Comparison of ENCODE assay signal across 13 cellular contexts in the genomic region with DNA sequence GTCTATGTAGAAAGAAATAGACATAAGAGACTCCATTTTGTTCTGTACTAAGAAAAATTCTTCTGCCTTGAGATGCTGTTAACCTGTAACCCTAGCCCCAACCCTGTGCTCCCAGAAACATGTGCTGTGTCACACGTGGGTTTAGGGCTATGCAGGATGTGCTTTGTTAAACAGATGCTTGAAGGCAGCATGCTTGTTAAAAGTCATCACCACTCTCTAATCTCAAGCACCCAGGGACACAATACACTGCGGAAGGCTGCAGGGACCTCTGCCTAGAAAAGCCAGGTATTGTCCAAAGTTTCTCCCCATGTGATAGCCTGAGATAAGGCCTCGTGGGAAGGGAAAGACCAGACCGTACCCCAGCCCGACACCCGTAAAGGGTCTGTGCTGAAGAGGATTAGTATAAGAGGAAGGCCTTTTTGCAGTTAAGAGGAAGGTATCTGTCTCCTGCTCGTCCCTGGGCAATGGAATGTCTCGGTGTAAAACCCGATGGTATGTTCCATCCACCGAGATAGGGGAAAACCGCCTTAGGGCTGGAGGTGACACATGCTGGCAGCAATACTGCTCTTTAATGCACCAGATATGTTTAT. TPM values are rescaled to one million over a fixed set of nuclear protein-coding genes. Genes with fewer than 3 reads are reported as not detected.
DNase-seq lines count a peak whose midpoint lies in the region; FAIRE-seq and TF ChIP-seq lines count a peak whose summit lies in the region.
"Not testable (repeated sequence)": the region's sequence is repeated elsewhere in the genome, so short reads cannot be mapped to it uniquely, and the experiment has no call there.
"Had no signal": no experiment of that assay in that cellular context is flagged by ENCODE, and none has a peak within 500 bp of the region (broad histone marks: within the 10 kb centered on the region; RNA-seq: fewer than 3 reads in every experiment).

No MANE protein-coding gene starts in this region.

- not testable (repeated sequence) for H2BK12ac ChIP-seq in H1 (ENCODE audit: low read depth, low read length); neuronal stem cell (ENCODE audit: low read length)

- TF ChIP-seq POLR2A in H1 (IDR thresholded peaks at IDR 0.05; ENCODE audit: control extremely low read depth in 1 of 2, low read depth in 2 of 2, low read length in 2 of 2) = not testable (repeated sequence)

- not testable (repeated sequence) for H2BK120ac ChIP-seq in H1 (replicated peaks; ENCODE audit: low read depth, low read length); neuronal stem cell (ENCODE audit: low read depth, low read length)

- H2BK15ac ChIP-seq in H1 (ENCODE audit: low read length); neuronal stem cell (ENCODE audit: low read length): not testable (repeated sequence)

- H4K91ac ChIP-seq in H1 (replicated peaks; ENCODE audit: insufficient read length, low read length); neuronal stem cell (ENCODE audit: low read depth, low read length, poor library complexity): not testable (repeated sequence)

- not testable (repeated sequence) for FAIRE-seq in H1 (lab: Jason Lieb, UNC)

- H2AK5ac ChIP-seq in H1 (ENCODE audit: low read depth, low read length); neuronal stem cell (ENCODE audit: low read depth, low read length): not testable (repeated sequence)

- not testable (repeated sequence) for H2BK5ac ChIP-seq in H1 (ENCODE audit: low read depth, low read length); neuronal stem cell (ENCODE audit: low read length)

- not testable (repeated sequence) for H3K18ac ChIP-seq in H1 (ENCODE audit: extremely low read depth, low read length); neuronal stem cell (ENCODE audit: low read length)

- H4K5ac ChIP-seq in H1 (ENCODE audit: insufficient read length, low read depth, low read length) = not testable (repeated sequence)

- POLR2A ChIA-PET in H1 (lab: Charles Lee; ENCODE audit: partially characterized antibody) = not testable (repeated sequence)

- not testable (repeated sequence) for TF ChIP-seq EP300 in H1 (IDR thresholded peaks at IDR 0.05; ENCODE audit: borderline replicate concordance in 1 of 2, low read depth in 2 of 2, low read length in 2 of 2)

- H3K4me1 ChIP-seq in OCI-LY1 (ENCODE audit: insufficient read depth, low read length, severe bottlenecking) = peaks cover 23% of the 10 kb centered on the region
- H3K4me1 ChIP-seq in H1 (replicated peaks in 1 of 4; ENCODE audit: control insufficient read depth in 3 of 4, insufficient read depth in 4 of 4, low read length in 3 of 4); neuronal stem cell (ENCODE audit: control insufficient read depth in 2 of 2, insufficient read depth in 1 of 2, low read depth in 1 of 2, low read length in 2 of 2): not testable (repeated sequence)

- H3K4ac ChIP-seq in H1 (replicated peaks; ENCODE audit: insufficient read length, low read depth, low read length); neuronal stem cell (ENCODE audit: low read length): not testable (repeated sequence)

- H3K79me1 ChIP-seq in H1 (ENCODE audit: low read depth, low read length); neuronal stem cell (ENCODE audit: low read depth, low read length): not testable (repeated sequence)

- H3K79me2 ChIP-seq in OCI-LY1 (ENCODE audit: insufficient read depth, low read length); H1 (ENCODE audit: control insufficient read depth in 1 of 2, insufficient read depth in 2 of 2, low read length in 2 of 2): not testable (repeated sequence)

- H3K23me2 ChIP-seq in H1 (ENCODE audit: low read depth, low read length) = not testable (repeated sequence)

- H3K4me2 ChIP-seq in OCI-LY1 (ENCODE audit: low read length); H1 (ENCODE audit: insufficient read depth in 1 of 2, low read depth in 2 of 2, low read length in 2 of 2); neuronal stem cell (ENCODE audit: insufficient read depth, low read length, poor library complexity, severe bottlenecking): not testable (repeated sequence)

- not testable (repeated sequence) for H3F3A ChIP-seq in OCI-LY1 (ENCODE audit: insufficient read depth, low read length)

- not testable (repeated sequence) for H3K4me3 ChIP-seq in OCI-LY1 (ENCODE audit: low read depth, low read length, poor library complexity, severe bottlenecking); H1 (ENCODE audit: extremely low read depth in 1 of 4, insufficient read depth in 2 of 4, low read depth in 3 of 4, low read length in 4 of 4); neuronal stem cell (ENCODE audit: low read length in 2 of 2)

- DNase-seq in ELR (ENCODE audit: low read depth) (peak; percentile 1), RPMI7951 (ENCODE audit: low read depth) (peak; percentile 18), islet precursor cell (peak; percentile 90)
- DNase-seq in H1 (ENCODE audit: low read depth in 1 of 2, low spot score in 2 of 2); neuronal stem cell (ENCODE audit: low spot score): not testable (repeated sequence)

- CTCF ChIA-PET in H1 (lab: Charles Lee; ENCODE audit: partially characterized antibody) = not testable (repeated sequence)

- peak overlapping the region; percentile 62 for H3K27ac ChIP-seq in OCI-LY1 (ENCODE audit: low read depth, low read length, poor library complexity, severe bottlenecking)
- not testable (repeated sequence) for H3K27ac ChIP-seq in H1 (ENCODE audit: low read depth, low read length); neuronal stem cell (replicated peaks; ENCODE audit: low read length)

- H2BK20ac ChIP-seq in H1 (ENCODE audit: low read length) = not testable (repeated sequence)

- not testable (repeated sequence) for H4K8ac ChIP-seq in H1 (ENCODE audit: extremely low read depth, insufficient read depth, low read length); neuronal stem cell (ENCODE audit: low read depth, low read length)

- H4K20me1 ChIP-seq in OCI-LY1 (ENCODE audit: insufficient read depth, low read length); H1 (replicated peaks in 1 of 2; ENCODE audit: control insufficient read depth in 1 of 2, insufficient read depth in 2 of 2, low read length in 2 of 2): not testable (repeated sequence)

- H3K14ac ChIP-seq in H1 (ENCODE audit: insufficient read length); neuronal stem cell (ENCODE audit: low read length): not testable (repeated sequence)

- not testable (repeated sequence) for H3K9me3 ChIP-seq in OCI-LY1 (ENCODE audit: low read length); H1 (ENCODE audit: insufficient read depth in 2 of 2, low read depth in 1 of 2, low read length in 1 of 2); neuronal stem cell (replicated peaks in 1 of 2; ENCODE audit: control insufficient read depth in 2 of 2, insufficient read depth in 1 of 2, low read depth in 1 of 2, low read length in 2 of 2)

- not testable (repeated sequence) for TF ChIP-seq CTCF in OCI-LY1 (IDR thresholded peaks at IDR 0.05; ENCODE audit: low read length); H1 (IDR thresholded peaks at IDR 0.05; ENCODE audit: control extremely low read depth in 1 of 3, insufficient read depth in 1 of 3, low read depth in 1 of 3, low read length in 3 of 3)

- not testable (repeated sequence) for TF ChIP-seq RAD21 in H1 (IDR thresholded peaks at IDR 0.05 in 1 of 2, conservative IDR thresholded peaks at IDR 0.05 in 1 of 2; ENCODE audit: low read depth in 2 of 2, low read length in 2 of 2)

- H2AFZ ChIP-seq in OCI-LY1 (ENCODE audit: low read length) = not testable (repeated sequence)
- H2AFZ ChIP-seq in H1 (ENCODE audit: low read length) (peak overlapping the region; percentile 15), neuronal stem cell (ENCODE audit: low read length) (peak overlapping the region; percentile 40)

- not testable (repeated sequence) for H3K9me2 ChIP-seq in OCI-LY1 (ENCODE audit: low read depth, low read length)

- H3K27me3 ChIP-seq in OCI-LY1 (ENCODE audit: insufficient read depth, low read length); H1 (replicated peaks in 1 of 4; ENCODE audit: control insufficient read depth in 3 of 4, extremely low read depth in 1 of 4, insufficient read depth in 3 of 4, low read length in 3 of 4); neuronal stem cell (ENCODE audit: control insufficient read depth in 3 of 3, insufficient read depth in 3 of 3, low read depth in 1 of 3, low read length in 3 of 3): not testable (repeated sequence)

- H3K9ac ChIP-seq in OCI-LY1 (ENCODE audit: low read length); H1 (replicated peaks in 1 of 4; ENCODE audit: extremely low read depth in 1 of 4, low read depth in 3 of 4, low read length in 3 of 4); neuronal stem cell (ENCODE audit: low read depth, low read length, poor library complexity): not testable (repeated sequence)

- H3K23ac ChIP-seq in H1 (ENCODE audit: insufficient read length); neuronal stem cell (ENCODE audit: low read depth, low read length, poor library complexity): not testable (repeated sequence)

- H3K56ac ChIP-seq in H1 (replicated peaks; ENCODE audit: insufficient read length, low read depth, low read length) = not testable (repeated sequence)

- H3K36me3 ChIP-seq in OCI-LY1 (ENCODE audit: insufficient read depth, low read length); H1 (ENCODE audit: control insufficient read depth in 2 of 4, insufficient read depth in 4 of 4, low read length in 3 of 4); neuronal stem cell (replicated peaks in 1 of 2; ENCODE audit: control insufficient read depth in 2 of 2, insufficient read depth in 2 of 2, low read length in 2 of 2): not testable (repeated sequence)

- 82% methylated on average over 11 of the region's 11 CpGs; no CpG with 5 or more reads in 1 of the 2 experiments for whole genome bisulfite sequencing in H1 (ENCODE audit: extremely low coverage in 1 of 2, insufficient coverage in 1 of 2, insufficient read length in 1 of 2, insufficient replicate concordance in 2 of 2, low coverage in 1 of 2, low lambda C conversion rate in 2 of 2, missing lambda C conversion rate in 1 of 2), 2 experiments
- no CpG with 5 or more reads among the region's 11 CpGs for WGBS in neuronal stem cell (ENCODE audit: extremely low coverage in 2 of 2, insufficient read length in 2 of 2, insufficient replicate concordance in 1 of 2), 2 donors

RNA-seq across cellular contexts. Expression of a gene that starts 3.5 kb away (rescaled TPM):
- not detected in 2 replicates for total RNA-seq in RPMI7951 (2014; rRNA removed; shearing (Covaris generic))
- total RNA-seq in H1 (2021; fragmentation: NEBNext Ultra II Directional; extraction: Animal tissue kit (Norgen Biotek cat#: 25700)) = 0.91 and 0.96 TPM in 2 replicates
- polyA plus RNA-seq in H1 (2011; rRNA removed) = 0.75 and 1.2 TPM in 2 replicates
- 1.1 TPM for polyA plus RNA-seq in H1 (2011; cell fraction: cytosol; rRNA removed)
- 0.87 TPM for polyA plus RNA-seq in H1 (2011; cell fraction: nucleus; rRNA removed)
- polyA plus RNA-seq in H1 (2012, experiment 1 of 2) = 0.95 to 1.8 TPM (median 1.5 TPM) in 4 replicates
- 0.51 TPM for polyA plus RNA-seq in H1 (2012, experiment 2 of 2)
- 0.67 TPM for polyA plus RNA-seq in H1 (2013, experiment 1 of 2)
- 0.88 TPM for polyA plus RNA-seq in H1 (2013, experiment 2 of 2)
- 1.1 and 1.7 TPM in 2 replicates for polyA minus RNA-seq in H1 (2011; rRNA and poly(A)+ RNA removed)
- 0.59 TPM for polyA minus RNA-seq in H1 (2011; cell fraction: cytosol; rRNA and poly(A)+ RNA removed)
- 0.20 TPM for polyA minus RNA-seq in H1 (2011; cell fraction: nucleus; rRNA and poly(A)+ RNA removed)
- polyA plus RNA-seq in neuronal stem cell (2013, experiment 1 of 2) = not detected
- polyA plus RNA-seq in neuronal stem cell (2013, experiment 2 of 2) = not detected
- total RNA-seq: A673; CD8-positive, alpha-beta T cell; G401; GM23248; IMR-90 had no signal
- polyA plus RNA-seq: BJ, CD14-positive monocyte, GM23248, IMR-90 had no signal

RNA-seq across cellular contexts. Expression of a gene that starts 22.3 kb away (rescaled TPM):
- total RNA-seq in RPMI7951 (2014; rRNA removed; shearing (Covaris generic)) = 0.12 and 0.20 TPM in 2 replicates
- total RNA-seq in H1 (2021; fragmentation: NEBNext Ultra II Directional; extraction: Animal tissue kit (Norgen Biotek cat#: 25700)) = 2.5 TPM in 2 replicates
- polyA plus RNA-seq in H1 (2011; rRNA removed) = 0.62 and 0.71 TPM in 2 replicates
- polyA plus RNA-seq in H1 (2011; cell fraction: cytosol; rRNA removed) = 1.1 TPM
- 1.5 TPM for polyA plus RNA-seq in H1 (2011; cell fraction: nucleus; rRNA removed)
- polyA plus RNA-seq in H1 (2012, experiment 1 of 2) = 0.96 to 1.4 TPM (median 1.2 TPM) in 4 replicates
- 0.41 TPM for polyA plus RNA-seq in H1 (2012, experiment 2 of 2)
- 1.1 TPM for polyA plus RNA-seq in H1 (2013, experiment 1 of 2)
- 0.72 TPM for polyA plus RNA-seq in H1 (2013, experiment 2 of 2)
- polyA minus RNA-seq in H1 (2011; rRNA and poly(A)+ RNA removed) = 0.91 and 2.9 TPM in 2 replicates
- 0.59 TPM for polyA minus RNA-seq in H1 (2011; cell fraction: cytosol; rRNA and poly(A)+ RNA removed)
- polyA minus RNA-seq in H1 (2011; cell fraction: nucleus; rRNA and poly(A)+ RNA removed) = 0.50 TPM
- polyA plus RNA-seq in neuronal stem cell (2013, experiment 1 of 2) = 0.03 TPM
- polyA plus RNA-seq in neuronal stem cell (2013, experiment 2 of 2) = 0.03 TPM
- total RNA-seq: G401, GM23248, IMR-90 had no signal
- polyA plus RNA-seq: BJ, GM23248, IMR-90 had no signal

RNA-seq across cellular contexts. Expression of a gene that starts 37.9 kb away (rescaled TPM):
- not detected in 2 replicates for total RNA-seq in RPMI7951 (2014; rRNA removed; shearing (Covaris generic))
- 4.6 and 5.1 TPM in 2 replicates for total RNA-seq in H1 (2021; fragmentation: NEBNext Ultra II Directional; extraction: Animal tissue kit (Norgen Biotek cat#: 25700))
- polyA plus RNA-seq in H1 (2011; rRNA removed) = 1.5 and 2.3 TPM in 2 replicates
- 2.7 TPM for polyA plus RNA-seq in H1 (2011; cell fraction: cytosol; rRNA removed)
- polyA plus RNA-seq in H1 (2011; cell fraction: nucleus; rRNA removed) = 3.1 TPM
- polyA plus RNA-seq in H1 (2012, experiment 1 of 2) = 1.6 to 3.0 TPM (median 2.3 TPM) in 4 replicates
- polyA plus RNA-seq in H1 (2012, experiment 2 of 2) = 0.70 TPM
- 1.4 TPM for polyA plus RNA-seq in H1 (2013, experiment 1 of 2)
- 1.3 TPM for polyA plus RNA-seq in H1 (2013, experiment 2 of 2)
- polyA minus RNA-seq in H1 (2011; rRNA and poly(A)+ RNA removed) = 7.3 and 11.6 TPM in 2 replicates
- 5.1 TPM for polyA minus RNA-seq in H1 (2011; cell fraction: cytosol; rRNA and poly(A)+ RNA removed)
- polyA minus RNA-seq in H1 (2011; cell fraction: nucleus; rRNA and poly(A)+ RNA removed) = 3.7 TPM
- not detected for polyA plus RNA-seq in neuronal stem cell (2013, experiment 1 of 2)
- polyA plus RNA-seq in neuronal stem cell (2013, experiment 2 of 2) = not detected
- total RNA-seq: A673, G401, GM23248, IMR-90 had no signal
- polyA plus RNA-seq: BJ, GM23248, IMR-90 had no signal
